17 cellular contexts compared by ENCODE assay signal in the genomic region with DNA sequence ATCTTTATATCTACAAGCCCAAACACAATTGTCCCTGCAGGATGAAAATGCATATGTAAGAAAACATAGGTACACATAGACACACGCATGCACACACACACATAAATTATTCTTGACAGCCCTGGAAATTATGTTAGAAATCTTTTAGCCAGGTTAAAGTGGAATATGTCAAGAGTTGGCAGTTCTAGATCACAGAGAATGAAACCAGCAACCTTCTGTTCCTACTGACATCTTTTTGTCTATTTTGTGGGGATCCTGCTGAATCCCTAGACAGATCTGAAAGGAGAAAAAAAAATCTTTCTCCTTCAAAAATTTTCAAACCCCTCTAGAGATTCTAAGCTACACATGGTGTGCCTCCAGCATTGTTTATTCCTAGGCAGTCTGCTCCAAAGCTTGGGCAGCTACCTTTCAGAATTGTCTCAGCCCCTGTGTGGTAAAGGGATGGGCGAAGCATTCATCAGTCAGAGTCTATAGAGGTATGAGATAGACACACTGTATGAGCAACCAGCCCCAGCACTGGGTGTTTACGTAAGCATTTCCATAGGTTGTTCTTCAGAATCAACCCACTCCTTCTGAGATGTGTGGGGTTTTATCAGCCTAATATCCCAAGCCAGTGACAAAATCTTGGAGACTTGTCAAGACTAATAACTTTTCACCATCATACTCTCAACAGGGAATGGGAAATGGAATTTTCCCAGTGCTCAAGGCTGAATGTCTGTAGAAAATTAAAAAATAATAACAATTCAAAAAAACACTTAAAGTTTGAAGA.
A peak's percentile ranks its signal among the peaks of the same experiment; 100 is the strongest.
DNase-seq lines count a peak whose midpoint lies in the region; ATAC-seq and TF ChIP-seq lines count a peak whose summit lies in the region.
"Had no signal": no experiment of that assay in that cellular context is flagged by ENCODE, and none has a peak within 500 bp of the region (broad histone marks: within the 10 kb centered on the region; RNA-seq: fewer than 3 reads in every experiment).

No MANE protein-coding gene starts in this region.

- TF ChIP-seq CTCF in OCI-LY3 (IDR thresholded peaks at IDR 0.05; ENCODE audit: low read depth, low read length) = no peak

- H3K36me3 ChIP-seq in OCI-LY3 (replicated peaks; ENCODE audit: low read depth, low read length) = peaks cover 4% of the 10 kb centered on the region
- H3K36me3 ChIP-seq: cardiac muscle cell, neural progenitor cell, sigmoid colon, stomach, WERI-Rb-1 had no signal

- peak overlapping the region; percentile 27 to 79 for H3K27ac Mint-ChIP-seq in activated naive CD4-positive, alpha-beta T cell treated with anti-CD3 and anti-CD28 coated beads, Interleukin-2, amount 50 U/mL, for 72 hours
- H3K27ac Mint-ChIP-seq: neural progenitor cell had no signal

- H3K27me3 ChIP-seq in OCI-LY3 (ENCODE audit: low read depth, low read length) = no peaks in the 10 kb centered on the region
- H3K27me3 ChIP-seq: cardiac muscle cell, neural progenitor cell, sigmoid colon, stomach had no signal

- H4K20me1 ChIP-seq in OCI-LY3 (ENCODE audit: insufficient read depth, low read length) = no peaks in the 10 kb centered on the region

- peaks cover 43% of the 10 kb centered on the region for H3K79me2 ChIP-seq in OCI-LY3 (ENCODE audit: low read length)

- H2AFZ ChIP-seq in OCI-LY3 (ENCODE audit: low read depth, low read length) = no peak overlapping the region
- H2AFZ ChIP-seq: neural progenitor cell, PC-9 had no signal

- peak; percentile 63 to 72 for ATAC-seq in activated naive CD4-positive, alpha-beta T cell treated with anti-CD3 and anti-CD28 coated beads, Interleukin-2, amount 50 U/mL, for 72 hours
- no peak for ATAC-seq in HG03159 (IDR thresholded peaks at IDR 0.05; ENCODE audit: unreplicated experiment)
- no peak for ATAC-seq in GM18520 (IDR thresholded peaks at IDR 0.05; ENCODE audit: unreplicated experiment)

- peaks cover 12 to 23% of the 10 kb centered on the region in 2 donors for H3K36me3 Mint-ChIP-seq in activated naive CD4-positive, alpha-beta T cell treated with anti-CD3 and anti-CD28 coated beads, Interleukin-2, amount 50 U/mL, for 72 hours
- H3K36me3 Mint-ChIP-seq: neural progenitor cell had no signal

- H3K9ac ChIP-seq in OCI-LY3 (ENCODE audit: low read length) = peak overlapping the region; percentile 37; the same call in 1 of the 2 replicates
- H3K9ac ChIP-seq: neural progenitor cell had no signal

- no peaks in the 10 kb centered on the region for H3K9me3 ChIP-seq in OCI-LY3 (ENCODE audit: insufficient read depth, low read length)
- H3K9me3 ChIP-seq: sigmoid colon, stomach had no signal

- H3K4me1 ChIP-seq in OCI-LY3 (ENCODE audit: low read length) = peaks cover 83% of the 10 kb centered on the region
- H3K4me1 ChIP-seq: neural progenitor cell, sigmoid colon had no signal

- peak; percentile 18 for DNase-seq in activated T-cell treated with anti-CD3 and anti-CD28 coated beads for 4 hours
- DNase-seq in activated T-cell treated with anti-CD3 and anti-CD28 coated beads, Interleukin-2, amount 50 U/mL, for 1 hour = no peak
- no peak for DNase-seq in activated naive CD4-positive, alpha-beta T cell treated with anti-CD3 and anti-CD28 coated beads, Interleukin-2, amount 50 U/mL, for 72 hours (ENCODE audit: low spot score in 2 of 2)
- peak; percentile 79 for DNase-seq in skeletal muscle cell (ENCODE audit: low read depth)
- no peak for DNase-seq in cortex of kidney (lab: John Stamatoyannopoulos, UW)
- DNase-seq: mammary epithelial cell, NCI-H1105, NCI-H446, PC-9, sigmoid colon, stomach, WERI-Rb-1 had no signal

- H3K4me3 ChIP-seq in OCI-LY3 (ENCODE audit: low read length) (peak overlapping the region; percentile 39), skeletal muscle cell (ENCODE audit: low read depth, low read length) (no peak overlapping the region)
- H3K4me3 ChIP-seq: cardiac muscle cell, neural progenitor cell, PC-9, sigmoid colon, stomach had no signal

- H3K4me2 ChIP-seq in OCI-LY3 (ENCODE audit: low read length) = peak overlapping the region; percentile 79
- H3K4me2 ChIP-seq: neural progenitor cell, PC-9 had no signal

- peaks cover 7 to 16% of the 10 kb centered on the region in 2 donors for H3K9me3 Mint-ChIP-seq in activated naive CD4-positive, alpha-beta T cell treated with anti-CD3 and anti-CD28 coated beads, Interleukin-2, amount 50 U/mL, for 72 hours

- H3K27ac ChIP-seq in OCI-LY3 (ENCODE audit: low read length) = peak overlapping the region; percentile 87
- H3K27ac ChIP-seq: neural progenitor cell, PC-9, sigmoid colon, stomach, WERI-Rb-1 had no signal

Comparison
In these comparisons a context has a peak if more than half of its experiments do, and no peak if none do; other contexts are left out.
1. DNase-seq: peak in activated T-cell treated with anti-CD3 and anti-CD28 coated beads for 4 hours (single experiment) and skeletal muscle cell (single experiment); none in activated T-cell treated with anti-CD3 and anti-CD28 coated beads, Interleukin-2, amount 50 U/mL, for 1 hour (single experiment), activated naive CD4-positive, alpha-beta T cell treated with anti-CD3 and anti-CD28 coated beads, Interleukin-2, amount 50 U/mL, for 72 hours (0 of 2) and cortex of kidney (single experiment).
2. ATAC-seq: peak in activated naive CD4-positive, alpha-beta T cell treated with anti-CD3 and anti-CD28 coated beads, Interleukin-2, amount 50 U/mL, for 72 hours (2 of 2); none in HG03159 (single experiment) and GM18520 (single experiment).